Comparison of ENCODE assay signal across 1 cellular context in genomic region chr13:34591801-34592454, GRCh38.
TF ChIP-seq lines count a peak whose summit lies in the region.

No MANE protein-coding gene starts in this region.

TF ChIP-seq in GM23338, 12 proteins besides CTCF, POLR2A, EP300 and RAD21 (continued from another document):
- TF ChIP-seq ZNF462 (CRISPR knock-in tag; IDR thresholded peaks at IDR 0.05) (no peak), STAT1 (IDR thresholded peaks at IDR 0.05; ENCODE audit: unreplicated experiment) (no peak), REST (IDR thresholded peaks at IDR 0.05; ENCODE audit: unreplicated experiment) (no peak), EZH2 (IDR thresholded peaks at IDR 0.05; ENCODE audit: low read depth, unreplicated experiment) (no peak), ZNF114 (CRISPR knock-in tag; IDR thresholded peaks at IDR 0.05) (no peak), EZH2phosphoT487 (IDR thresholded peaks at IDR 0.05; ENCODE audit: unreplicated experiment) (no peak), NANOG (IDR thresholded peaks at IDR 0.05; ENCODE audit: borderline replicate concordance) (no peak), POLR2AphosphoS5 (IDR thresholded peaks at IDR 0.05; ENCODE audit: low read depth) (no peak), ETS1 (IDR thresholded peaks at IDR 0.05) (no peak)
TF ChIP-seq in GM23338: peak in this region for 0.
